Comparison of ENCODE assay signal across 27 cellular contexts in the genomic region with DNA sequence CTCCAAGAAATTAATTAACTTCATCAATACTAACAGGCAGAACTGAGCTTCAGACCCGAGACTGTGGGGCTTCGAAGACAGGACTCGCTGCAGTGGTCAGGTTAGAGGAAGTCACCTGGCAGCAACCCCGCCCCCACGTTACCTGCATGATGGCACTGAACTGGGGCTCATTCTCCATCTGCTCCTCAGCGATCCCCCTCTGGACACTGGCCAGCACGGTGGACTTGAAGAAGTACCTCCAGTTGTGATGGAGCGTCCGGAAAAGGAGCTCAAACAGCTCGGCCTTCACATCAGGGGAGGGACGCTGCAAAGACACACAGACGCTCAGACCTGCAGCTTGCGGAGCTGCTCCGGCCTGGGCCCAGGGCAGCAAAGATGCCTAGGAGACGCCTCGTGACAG. TPM values are rescaled to one million over a fixed set of nuclear protein-coding genes. Genes with fewer than 3 reads are reported as not detected.
"Had no signal": no experiment of that assay in that cellular context is flagged by ENCODE, and none has a peak within 500 bp of the region (broad histone marks: within the 10 kb centered on the region; RNA-seq: fewer than 3 reads in every experiment).

No MANE protein-coding gene starts in this region.

- H3K4me2 ChIP-seq: neural progenitor cell had no signal

- H3K9me3 ChIP-seq: colonic mucosa, gastrocnemius medialis, prostate gland, right atrium auricular region, sigmoid colon, transverse colon had no signal

- H3K27ac Mint-ChIP-seq: dendritic cell treated with granulocyte-macrophage colony-stimulating factor and Interleukin-4, amounts not matched to agents 40 ng/mL and 50 ng/mL, for 4 days; endodermal cell; nephron; neural progenitor cell; stimulated activated memory B cell treated with anti-CD40 and anti-IgM and Interleukin-4, amounts not matched to agents 10 μg/mL and 1 μg/mL and 100 μg/mL, for 72 hours; stimulated activated naive CD8-positive, alpha-beta T cell treated with anti-CD3 and anti-CD28 coated beads, Interleukin-15, Interleukin-2, amounts not matched to agents 100 ng/mL and 50 ng/mL, for 24 hours had no signal

- H3K4me1 ChIP-seq: colonic mucosa, gastrocnemius medialis, neural progenitor cell, prostate gland, right atrium auricular region, sigmoid colon, transverse colon had no signal

- H3K36me3 ChIP-seq: neural progenitor cell had no signal

- DNase-seq: colonic mucosa; effector CD8-positive, alpha-beta T cell; endodermal cell; foreskin fibroblast; gastrocnemius medialis; head of caudate nucleus; kidney; mesenchymal stem cell; midbrain; naive thymus-derived CD4-positive, alpha-beta T cell; nucleus accumbens; sigmoid colon; stimulated activated CD4-positive, alpha-beta T cell treated with anti-CD3 and anti-CD28 coated beads, Interleukin-4, amount 100 ng/mL, for 4 hours; transverse colon had no signal

- ATAC-seq: esophagus mucosa; gastrocnemius medialis; naive thymus-derived CD4-positive, alpha-beta T cell; stimulated activated memory B cell treated with anti-CD40 and anti-IgM and Interleukin-4, amounts not matched to agents 10 μg/mL and 1 μg/mL and 100 μg/mL, for 72 hours had no signal

- H3K4me1 Mint-ChIP-seq: endodermal cell; nephron; stimulated activated memory B cell treated with anti-CD40 and anti-IgM and Interleukin-4, amounts not matched to agents 10 μg/mL and 1 μg/mL and 100 μg/mL, for 72 hours had no signal

- H3K9ac ChIP-seq: neural progenitor cell had no signal

- H3K4me3 Mint-ChIP-seq: dendritic cell treated with granulocyte-macrophage colony-stimulating factor and Interleukin-4, amounts not matched to agents 40 ng/mL and 50 ng/mL, for 4 days; endodermal cell; naive thymus-derived CD4-positive, alpha-beta T cell; nephron; neural progenitor cell; stimulated activated memory B cell treated with anti-CD40 and anti-IgM and Interleukin-4, amounts not matched to agents 10 μg/mL and 1 μg/mL and 100 μg/mL, for 72 hours; stimulated activated naive CD8-positive, alpha-beta T cell treated with anti-CD3 and anti-CD28 coated beads, Interleukin-15, Interleukin-2, amounts not matched to agents 100 ng/mL and 50 ng/mL, for 24 hours had no signal

- H2AFZ ChIP-seq: neural progenitor cell had no signal

- H3K9me3 Mint-ChIP-seq: dendritic cell treated with granulocyte-macrophage colony-stimulating factor and Interleukin-4, amounts not matched to agents 40 ng/mL and 50 ng/mL, for 4 days; endodermal cell; nephron; neural progenitor cell; stimulated activated memory B cell treated with anti-CD40 and anti-IgM and Interleukin-4, amounts not matched to agents 10 μg/mL and 1 μg/mL and 100 μg/mL, for 72 hours; stimulated activated naive CD8-positive, alpha-beta T cell treated with anti-CD3 and anti-CD28 coated beads, Interleukin-15, Interleukin-2, amounts not matched to agents 100 ng/mL and 50 ng/mL, for 24 hours had no signal

- H3K4me3 ChIP-seq: colonic mucosa, gastrocnemius medialis, neural progenitor cell, prostate gland, right atrium auricular region, sigmoid colon, transverse colon had no signal

- H3K27me3 Mint-ChIP-seq: dendritic cell treated with granulocyte-macrophage colony-stimulating factor and Interleukin-4, amounts not matched to agents 40 ng/mL and 50 ng/mL, for 4 days; naive thymus-derived CD4-positive, alpha-beta T cell; stimulated activated memory B cell treated with anti-CD40 and anti-IgM and Interleukin-4, amounts not matched to agents 10 μg/mL and 1 μg/mL and 100 μg/mL, for 72 hours; stimulated activated naive CD8-positive, alpha-beta T cell treated with anti-CD3 and anti-CD28 coated beads, Interleukin-15, Interleukin-2, amounts not matched to agents 100 ng/mL and 50 ng/mL, for 24 hours had no signal

- H3K27ac ChIP-seq: colonic mucosa, epithelial cell of prostate, gastrocnemius medialis, neural progenitor cell, prostate gland, right atrium auricular region, sigmoid colon, transverse colon had no signal

- H3K27me3 ChIP-seq: colonic mucosa, gastrocnemius medialis, neural progenitor cell, right atrium auricular region, sigmoid colon, transverse colon had no signal

RNA-seq across cellular contexts. Expression of a gene that starts 40.9 kb away (rescaled TPM):
- total RNA-seq: esophagus mucosa, gastrocnemius medialis, glomerular endothelial cell, kidney, left lobe of liver, mucosa of gallbladder, osteocyte, transverse colon had no signal
- polyA plus RNA-seq: naive thymus-derived CD4-positive, alpha-beta T cell had no signal
